In genomic region chr19:22595918-22596341, GRCh38 we compare ENCODE assay signal across 20 cellular contexts. TPM values are rescaled to one million over a fixed set of nuclear protein-coding genes. Genes with fewer than 3 reads are reported as not detected.
DNase-seq lines count a peak whose midpoint lies in the region; ATAC-seq, FAIRE-seq and TF ChIP-seq lines count a peak whose summit lies in the region.
"Had no signal": no experiment of that assay in that cellular context is flagged by ENCODE, and none has a peak within 500 bp of the region (broad histone marks: within the 10 kb centered on the region; RNA-seq: fewer than 3 reads in every experiment).

No MANE protein-coding gene starts in this region.

- WGBS in right lobe of liver (ENCODE audit: insufficient coverage, low coverage, low lambda C conversion rate, missing lambda C conversion rate): 31% methylated on average over 7 of the region's 24 CpGs
- 85% methylated on average over 7 of the region's 24 CpGs for WGBS in HepG2 (ENCODE audit: low lambda C conversion rate)

- H3K4me2 ChIP-seq in HepG2 (ENCODE audit: low read depth, low read length) (no peak overlapping the region), osteoblast (ENCODE audit: insufficient read depth, low read length) (no peak overlapping the region)

- in situ Hi-C loops in HepG2 (cut with HindIII; ENCODE audit: extremely low pct_ligation_motif_present, low pct_unique_long_range_greater_than_20kb): no loop called here

- DNase-seq in right lobe of liver: peak in 2 of 3 donors; percentile 55 to 62
- DNase-seq in HepG2 (ENCODE audit: low spot score): no peak
- peak; percentile 84 for DNase-seq in Right ventricle myocardium superior
- DNase-seq in osteoblast (ENCODE audit: insufficient read length, low spot score, missing footprints): peak; percentile 22
- peak; percentile 72 to 83 for DNase-seq in uterus
- no peak for DNase-seq in GDM1 (lab: John Stamatoyannopoulos, UW)
- DNase-seq: activated naive CD8-positive, alpha-beta T cell treated with anti-CD3 and anti-CD28 coated beads, Interleukin-2, amount 50 U/mL, for 24 hours; CD8-positive, alpha-beta T cell; cortex of kidney; DMS53; NCI-H187 treated with DMSO at 0.1 percent for 48 hours; NCI-H524 treated with DMSO at 0.1 percent for 48 hours; stimulated activated naive B cell treated with anti-CD40 and anti-IgM and Interleukin-4, amounts not matched to agents 10 μg/mL and 1 μg/mL and 100 μg/mL, for 72 hours; transverse colon had no signal

- POLR2A ChIA-PET in HepG2 (lab: Yijun Ruan, JAX): no interaction called here

- H3K9ac ChIP-seq in HepG2 (ENCODE audit: insufficient read depth, low read depth, low read length): no peak overlapping the region

- FAIRE-seq in HepG2 (lab: Jason Lieb, UNC): no peak
- FAIRE-seq: endometrium, GM12878, H1, TTC549 had no signal

- TF ChIP-seq POLR2A in right lobe of liver (IDR thresholded peaks at IDR 0.05): no peak
- TF ChIP-seq POLR2A in HepG2 (IDR thresholded peaks at IDR 0.05; ENCODE audit: insufficient read depth in 1 of 2, low read depth in 2 of 2, low read length in 2 of 2): no peak
- no peak for TF ChIP-seq POLR2A in uterus (IDR thresholded peaks at IDR 0.05)

- no peak overlapping the region for H3K4me3 ChIP-seq in right lobe of liver
- H3K4me3 ChIP-seq in HepG2 (replicated peaks in 1 of 3; ENCODE audit: insufficient read depth in 1 of 3, low read depth in 2 of 3, low read length in 3 of 3): no peak overlapping the region
- H3K4me3 ChIP-seq in osteoblast (ENCODE audit: insufficient read depth, low read length): no peak overlapping the region
- H3K4me3 ChIP-seq in uterus: no peak overlapping the region
- H3K4me3 ChIP-seq: GM12878, transverse colon had no signal

- TF ChIP-seq CTCF in right lobe of liver (IDR thresholded peaks at IDR 0.05) (no peak), HepG2 (CRISPR knock-in tag; IDR thresholded peaks at IDR 0.05) (no peak), osteoblast (IDR thresholded peaks at IDR 0.05; ENCODE audit: extremely low read depth, low read depth, low read length) (no peak), uterus (IDR thresholded peaks at IDR 0.05) (no peak)

- no peak overlapping the region for H3K27ac ChIP-seq in right lobe of liver
- H3K27ac ChIP-seq in HepG2 (ENCODE audit: extremely low read length, insufficient read depth, low read length): no peak overlapping the region
- H3K27ac ChIP-seq in osteoblast (ENCODE audit: low read depth, low read length): no peak overlapping the region
- H3K27ac ChIP-seq in uterus: no peak overlapping the region
- H3K27ac ChIP-seq: transverse colon had no signal

- ATAC-seq in right lobe of liver: peak; percentile 42 to 95 (median 74)
- ATAC-seq in HepG2: no peak
- ATAC-seq in Right ventricle myocardium superior (ENCODE audit: poor library complexity): peak; percentile 69
- ATAC-seq in HG03139 (IDR thresholded peaks at IDR 0.05; ENCODE audit: unreplicated experiment): no peak
- ATAC-seq in HG03432 (IDR thresholded peaks at IDR 0.05; ENCODE audit: unreplicated experiment): no peak
- ATAC-seq: activated naive CD8-positive, alpha-beta T cell treated with anti-CD3 and anti-CD28 coated beads, Interleukin-2, amount 50 U/mL, for 24 hours; CD8-positive, alpha-beta T cell; GM12878; stimulated activated naive B cell treated with anti-CD40 and anti-IgM and Interleukin-4, amounts not matched to agents 10 μg/mL and 1 μg/mL and 100 μg/mL, for 72 hours had no signal

- CTCF ChIA-PET in HepG2 (lab: Yijun Ruan, JAX; ENCODE audit: low intra/inter-chr PET ratio, low total read pairs): no interaction called here

- H3K36me3 ChIP-seq in right lobe of liver (no peaks in the 10 kb centered on the region), HepG2 (replicated peaks in 1 of 2; ENCODE audit: control insufficient read depth in 1 of 2, insufficient read depth in 2 of 2, low read length in 2 of 2) (no peaks in the 10 kb centered on the region), osteoblast (ENCODE audit: insufficient read depth, low read length) (no peaks in the 10 kb centered on the region), uterus (no peaks in the 10 kb centered on the region)
- H3K36me3 ChIP-seq: transverse colon had no signal

- H3K9me3 ChIP-seq in right lobe of liver (no peaks in the 10 kb centered on the region), HepG2 (ENCODE audit: low read length) (peaks cover 96% of the 10 kb centered on the region), osteoblast (ENCODE audit: low read depth, low read length) (peaks cover 7% of the 10 kb centered on the region), uterus (no peaks in the 10 kb centered on the region)

- H3K27me3 ChIP-seq in right lobe of liver (no peaks in the 10 kb centered on the region), HepG2 (ENCODE audit: control insufficient read depth in 1 of 2, insufficient read depth in 2 of 2, low read length in 2 of 2) (no peaks in the 10 kb centered on the region), osteoblast (ENCODE audit: insufficient read depth, low read length) (no peaks in the 10 kb centered on the region), uterus (no peaks in the 10 kb centered on the region)
- H3K27me3 ChIP-seq: transverse colon had no signal

- H3K4me1 ChIP-seq in right lobe of liver (no peaks in the 10 kb centered on the region), HepG2 (ENCODE audit: insufficient read depth, low read length) (no peaks in the 10 kb centered on the region), osteoblast (ENCODE audit: insufficient read depth, low read length) (no peaks in the 10 kb centered on the region), uterus (no peaks in the 10 kb centered on the region)
- H3K4me1 ChIP-seq: transverse colon had no signal

- intact Hi-C loops in right lobe of liver (cut with DNase I): no loop called here
- intact Hi-C loops in HepG2 (cut with micrococcal nuclease; ENCODE audit: unreplicated experiment): no loop called here
- intact Hi-C loops in Right ventricle myocardium superior (cut with DNase I): no loop called here
- intact Hi-C loops in uterus (cut with DNase I; ENCODE audit: low total_unique reads): no loop called here

- no peak for TF ChIP-seq EP300 in HepG2 (IDR thresholded peaks at IDR 0.05; ENCODE audit: low read depth in 2 of 2, low read length in 2 of 2)
- no peak for TF ChIP-seq EP300 in HepG2 (CRISPR knock-in tag; IDR thresholded peaks at IDR 0.05; ENCODE audit: borderline replicate concordance)

- H2AFZ ChIP-seq in HepG2 (ENCODE audit: low read length): no peak overlapping the region
- no peak overlapping the region for H2AFZ ChIP-seq in osteoblast (ENCODE audit: low read length)

- H4K20me1 ChIP-seq in HepG2 (ENCODE audit: insufficient read depth, low read length) (no peaks in the 10 kb centered on the region), osteoblast (ENCODE audit: insufficient read depth, low read length) (no peaks in the 10 kb centered on the region)

- H3K79me2 ChIP-seq in HepG2 (ENCODE audit: insufficient read depth, low read length) (no peaks in the 10 kb centered on the region), osteoblast (ENCODE audit: insufficient read depth, low read length) (no peaks in the 10 kb centered on the region)

- TF ChIP-seq RAD21 in HepG2 (CRISPR knock-in tag; IDR thresholded peaks at IDR 0.05): no peak

- BruUV-seq in HepG2 (replicated peaks; lab: Mats Ljungman, UMichigan): no TSS peak

TF ChIP-seq in HepG2, 621 proteins besides CTCF, POLR2A, EP300 and RAD21 (continues in another document):
- TF ChIP-seq ZBTB10 (CRISPR knock-in tag; IDR thresholded peaks at IDR 0.05; ENCODE audit: borderline replicate concordance): no peak

RNA-seq across cellular contexts. Expression of gene ZNF492, which starts 38.2 kb away (rescaled TPM):
- total RNA-seq in right lobe of liver (under 1 TPM in 2 of 6 experiments, not detected in 4; 0.07 TPM), HepG2 (2016; rRNA removed; fragmentation: Illumina TruSeq; extraction: Trizol) (not detected in 2 replicates), Right ventricle myocardium superior (0.11 TPM), osteoblast (0.29 and 0.36 TPM in 2 replicates), uterus (1 to 10 TPM in 1 of 4 donors, under 1 TPM in 2, not detected in 1; 0.51 to 2.9 (median 0.95) TPM)
- total RNA-seq in HepG2 (2016; cell fraction: cytosol; rRNA removed; fragmentation: Illumina TruSeq; extraction: Trizol; ENCODE audit: low read depth): not detected in 2 replicates
- not detected in 2 replicates for total RNA-seq in HepG2 (2016; cell fraction: insoluble cytoplasmic fraction; rRNA removed; fragmentation: Illumina TruSeq; extraction: Trizol)
- not detected in 2 replicates for total RNA-seq in HepG2 (2016; cell fraction: membrane; rRNA removed; fragmentation: Illumina TruSeq; extraction: Trizol)
- total RNA-seq in HepG2 (2016; cell fraction: nucleus; rRNA removed; fragmentation: Illumina TruSeq; extraction: Trizol): not detected in 2 replicates
- not detected in 2 replicates for polyA plus RNA-seq in HepG2 (2011; rRNA removed)
- polyA plus RNA-seq in HepG2 (2011; cell fraction: cytosol; rRNA removed): not detected in 2 replicates
- not detected in 2 replicates for polyA plus RNA-seq in HepG2 (2011; cell fraction: nucleus; rRNA removed)
- polyA plus RNA-seq in HepG2 (2012): not detected in 2 replicates
- polyA plus RNA-seq in HepG2 (2016; cell fraction: cytosol; fragmentation: Illumina TruSeq; extraction: Trizol; ENCODE audit: low read depth): not detected in 2 replicates
- not detected in 2 replicates for polyA plus RNA-seq in HepG2 (2016; cell fraction: insoluble cytoplasmic fraction; fragmentation: Illumina TruSeq; extraction: Trizol; ENCODE audit: low read depth)
- not detected in 2 replicates for polyA plus RNA-seq in HepG2 (2016; cell fraction: membrane; fragmentation: Illumina TruSeq; extraction: Trizol; ENCODE audit: low read depth)
- not detected in 2 replicates for polyA plus RNA-seq in HepG2 (2016; cell fraction: nucleus; fragmentation: Illumina TruSeq; extraction: Trizol; ENCODE audit: insufficient read depth, low read depth)
- polyA minus RNA-seq in HepG2 (2011; rRNA and poly(A)+ RNA removed; ENCODE audit: low replicate concordance): not detected in 2 replicates
- polyA minus RNA-seq in HepG2 (2011; cell fraction: cytosol; rRNA and poly(A)+ RNA removed): not detected in 2 replicates
- polyA minus RNA-seq in HepG2 (2011; cell fraction: nucleus; rRNA and poly(A)+ RNA removed): not detected in 2 replicates
- total RNA-seq: GM12878, H1 had no signal
- polyA plus RNA-seq: GM12878, H1 had no signal

Comparison
In these comparisons a context has a peak if more than half of its experiments do, and no peak if none do; other contexts are left out.
1. ATAC-seq: peak in right lobe of liver (4 of 4) and Right ventricle myocardium superior (single experiment); none in HepG2 (single experiment), HG03139 (single experiment) and HG03432 (single experiment).
2. DNase-seq: peak in right lobe of liver (2 of 3), Right ventricle myocardium superior (single experiment), osteoblast (single experiment) and uterus (2 of 2); none in HepG2 (single experiment) and GDM1 (single experiment).